19 cellular contexts compared by ENCODE assay signal in the genomic region with DNA sequence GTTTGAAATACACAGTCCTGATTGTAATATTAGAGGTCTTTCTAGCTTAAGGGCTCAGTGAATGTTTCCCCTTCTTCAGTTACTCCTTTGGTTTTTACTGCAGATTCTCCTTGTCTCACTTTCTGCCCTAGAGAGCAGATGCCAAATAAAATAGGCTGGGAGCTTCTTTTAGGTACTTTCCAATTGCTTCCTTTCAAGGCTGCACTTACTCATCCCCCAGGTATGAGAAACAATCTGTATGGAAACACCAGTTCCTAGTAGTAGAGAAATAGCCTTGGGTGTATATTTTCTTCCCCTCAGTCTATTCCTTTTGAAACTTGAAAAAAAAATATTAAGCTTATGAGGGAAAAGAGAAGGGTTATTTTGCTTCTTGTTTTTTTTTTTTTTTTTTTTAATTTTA.
DNase-seq lines count a peak whose midpoint lies in the region; ATAC-seq and TF ChIP-seq lines count a peak whose summit lies in the region.
"Had no signal": no experiment of that assay in that cellular context is flagged by ENCODE, and none has a peak within 500 bp of the region (broad histone marks: within the 10 kb centered on the region; RNA-seq: fewer than 3 reads in every experiment).

No MANE protein-coding gene starts in this region.

- no peaks in the 10 kb centered on the region for H3K36me3 ChIP-seq in HUES64 (ENCODE audit: insufficient read depth, low read length)
- H3K36me3 ChIP-seq: BE2C, SJCRH30 had no signal

- no peaks in the 10 kb centered on the region for H3K27me3 Mint-ChIP-seq in activated naive CD4-positive, alpha-beta T cell treated with anti-CD3 and anti-CD28 coated beads for 36 hours (ENCODE audit: low read depth)
- H3K27me3 Mint-ChIP-seq: CD4-positive, alpha-beta memory T cell had no signal

- no peaks in the 10 kb centered on the region for H3K4me1 Mint-ChIP-seq in activated naive CD4-positive, alpha-beta T cell treated with anti-CD3 and anti-CD28 coated beads for 36 hours (ENCODE audit: low read depth)
- H3K4me1 Mint-ChIP-seq: CD4-positive, alpha-beta memory T cell had no signal

- CTCF ChIA-PET in RWPE1 (lab: Yijun Ruan, JAX) = no interaction called here
- CTCF ChIA-PET in activated naive CD4-positive, alpha-beta T cell treated with anti-CD3 and anti-CD28 coated beads for 36 hours (lab: Charles Lee) = no interaction called here

- 0 out of 2 replicates have a peak overlapping the region, but pooled peaks have one; percentile 14 for H3K9ac ChIP-seq in HUES64 (ENCODE audit: low read depth, low read length)

- H3K4me3 ChIP-seq in HUES64 (ENCODE audit: low read length) = no peak overlapping the region
- H3K4me3 ChIP-seq in epithelial cell of esophagus (ENCODE audit: low read length) = no peak overlapping the region
- H3K4me3 ChIP-seq: SJCRH30 had no signal

- H3K27ac ChIP-seq in HUES64 (ENCODE audit: low read depth, low read length) (peak overlapping the region; percentile 22; the same call in 1 of the 2 replicates), RWPE1 (no peak overlapping the region)
- H3K27ac ChIP-seq: SJCRH30 had no signal

- no peaks in the 10 kb centered on the region for H3K9me3 Mint-ChIP-seq in activated naive CD4-positive, alpha-beta T cell treated with anti-CD3 and anti-CD28 coated beads for 36 hours

- H3K4me3 Mint-ChIP-seq in activated naive CD4-positive, alpha-beta T cell treated with anti-CD3 and anti-CD28 coated beads for 36 hours = no peak overlapping the region
- H3K4me3 Mint-ChIP-seq: CD4-positive, alpha-beta memory T cell had no signal

- H3K4me1 ChIP-seq in HUES64 (ENCODE audit: insufficient read depth, low read length) = peaks cover 11% of the 10 kb centered on the region; the same call in 1 of the 2 replicates
- H3K4me1 ChIP-seq: BE2C, SJCRH30 had no signal

- peak; percentile 13 for DNase-seq in RWPE1 (ENCODE audit: low spot score)
- peak; percentile 52 for DNase-seq in epithelial cell of esophagus (ENCODE audit: low read depth)
- DNase-seq in head of caudate nucleus = no peak
- DNase-seq in activated naive CD4-positive, alpha-beta T cell treated with anti-CD3 and anti-CD28 coated beads for 36 hours = no peak
- DNase-seq in mucosa of gallbladder (ENCODE audit: low spot score) = no peak
- DNase-seq in stimulated activated naive CD8-positive, alpha-beta T cell treated with anti-CD3 and anti-CD28 coated beads, Interleukin-15, Interleukin-2, amounts not matched to agents 100 U/mL and 50 U/mL, for 24 hours = no peak
- DNase-seq: BE2C; CD4-positive, alpha-beta memory T cell; DND-41; Karpas-422; NCI-H1105 treated with DMSO at 0.1 percent for 48 hours; NCI-H187; NCI-H2171; NCI-H446; NCI-H69; NK-92 treated with Interleukin-12 subunit alpha and Interleukin-12 subunit beta, amount 100 ng/mL, for 24 hours; RPMI8226; SJCRH30 had no signal

- intact Hi-C loops in head of caudate nucleus (cut with DNase I) = no loop called here
- intact Hi-C loops in activated naive CD4-positive, alpha-beta T cell treated with anti-CD3 and anti-CD28 coated beads for 36 hours (cut with micrococcal nuclease) = no loop called here

- ATAC-seq in stimulated activated naive CD8-positive, alpha-beta T cell treated with anti-CD3 and anti-CD28 coated beads, Interleukin-15, Interleukin-2, amounts not matched to agents 100 U/mL and 50 U/mL, for 24 hours = no peak

- H3K27ac Mint-ChIP-seq in activated naive CD4-positive, alpha-beta T cell treated with anti-CD3 and anti-CD28 coated beads for 36 hours = no peak overlapping the region
- H3K27ac Mint-ChIP-seq: CD4-positive, alpha-beta memory T cell had no signal

- H3K9me3 ChIP-seq in HUES64 (ENCODE audit: insufficient read depth, low read depth, low read length) = no peaks in the 10 kb centered on the region
- H3K9me3 ChIP-seq: BE2C, SJCRH30 had no signal

- no peak for TF ChIP-seq CTCF in RWPE1 (conservative IDR thresholded peaks at IDR 0.05; ENCODE audit: low read depth)
- TF ChIP-seq CTCF in epithelial cell of esophagus (IDR thresholded peaks at IDR 0.05; ENCODE audit: insufficient read depth, low read depth, low read length, missing control alignments) = no peak

- H3K27me3 ChIP-seq in HUES64 (ENCODE audit: insufficient read depth, low read length) = no peaks in the 10 kb centered on the region
- H3K27me3 ChIP-seq: SJCRH30 had no signal

- POLR2A ChIA-PET in RWPE1 (lab: Yijun Ruan, JAX; ENCODE audit: low non-redundant PET) = no interaction called here

- no peaks in the 10 kb centered on the region for H3K36me3 Mint-ChIP-seq in activated naive CD4-positive, alpha-beta T cell treated with anti-CD3 and anti-CD28 coated beads for 36 hours (ENCODE audit: low read depth)
- H3K36me3 Mint-ChIP-seq: CD4-positive, alpha-beta memory T cell had no signal

Comparison
In these comparisons a context has a peak if more than half of its experiments do, and no peak if none do; other contexts are left out.
1. DNase-seq: peak in RWPE1 (single experiment) and epithelial cell of esophagus (single experiment); none in head of caudate nucleus (0 of 42), activated naive CD4-positive, alpha-beta T cell treated with anti-CD3 and anti-CD28 coated beads for 36 hours (single experiment), mucosa of gallbladder (single experiment) and stimulated activated naive CD8-positive, alpha-beta T cell treated with anti-CD3 and anti-CD28 coated beads, Interleukin-15, Interleukin-2, amounts not matched to agents 100 U/mL and 50 U/mL, for 24 hours (single experiment).